8 cellular contexts compared by ENCODE assay signal in genomic region chr13:26929971-26930730, GRCh38.
DNase-seq lines count a peak whose midpoint lies in the region; ATAC-seq and TF ChIP-seq lines count a peak whose summit lies in the region.

No MANE protein-coding gene starts in this region.

- 7% methylated on average over 21 of the region's 21 CpGs for WGBS in prostate gland

- H3K4me1 ChIP-seq in prostate gland (replicated peaks) (no peaks in the 10 kb centered on the region), vagina (no peaks in the 10 kb centered on the region)

- intact Hi-C loops in left cardiac atrium (cut with DNase I) (loop anchor here (2.0 to 5.0 kb wide), 3 partner anchors 58 to 223 kb away; no protein-coding TSS in a partner anchor), prostate gland (cut with DNase I) (loop anchor here (5.0 to 10.0 kb wide), 3 partner anchors 223 to 1055 kb away; partner anchors contain the start of gene URAD), vagina (cut with DNase I) (no loop called here)

- H3F3A ChIP-seq in SU-DHL-6 (ENCODE audit: insufficient read depth), result no peaks in the 10 kb centered on the region

- DNase-seq in ACHN (peak; percentile 59), GM19238 (ENCODE audit: insufficient read length, low spot score) (peak; percentile 65), NCI-H1105 treated with DMSO at 0.1 percent for 48 hours (lab: John Stamatoyannopoulos, UW) (peak; percentile 44), left cardiac atrium (peak; percentile 68), prostate gland (ENCODE audit: low spot score) (peak; percentile 28), vagina (ENCODE audit: extremely low spot score in 2 of 2) (peak in 1 of 2 donors; percentile 43)
- DNase-seq in activated naive CD8-positive, alpha-beta T cell treated with anti-CD3 and anti-CD28 coated beads, Interleukin-2, amount 50 U/mL, for 16 hours (ENCODE audit: low read depth, low spot score), result peak; percentile 29

- TF ChIP-seq POLR2A in prostate gland (IDR thresholded peaks at IDR 0.05) (no peak), vagina (IDR thresholded peaks at IDR 0.05) (no peak)

- peak; percentile 93 for TF ChIP-seq CTCF in SU-DHL-6 (IDR thresholded peaks at IDR 0.05; ENCODE audit: insufficient read depth, low read length, poor library complexity, severe bottlenecking)
- peak; percentile 70 to 83 (median 78) for TF ChIP-seq CTCF in prostate gland (IDR thresholded peaks at IDR 0.05)
- TF ChIP-seq CTCF in vagina (IDR thresholded peaks at IDR 0.05), result peak; percentile 45 to 85 (median 67)

- no peak overlapping the region for H3K4me3 ChIP-seq in SU-DHL-6 (ENCODE audit: insufficient read depth, low read length, poor library complexity, severe bottlenecking)
- no peak overlapping the region for H3K4me3 ChIP-seq in prostate gland
- H3K4me3 ChIP-seq in vagina, result no peak overlapping the region

- no peaks in the 10 kb centered on the region for H3K36me3 ChIP-seq in SU-DHL-6 (ENCODE audit: low read length)
- H3K36me3 ChIP-seq in prostate gland, result no peaks in the 10 kb centered on the region
- H3K36me3 ChIP-seq in vagina, result no peaks in the 10 kb centered on the region

- in situ Hi-C loops in ACHN (cut with HindIII; ENCODE audit: low pct_ligation_motif_present, low pct_unique_long_range_greater_than_20kb, low sequenced_read_pairs), result no loop called here

- no peaks in the 10 kb centered on the region for H3K9me3 ChIP-seq in SU-DHL-6 (ENCODE audit: insufficient read depth, low read length)
- H3K9me3 ChIP-seq in prostate gland, result no peaks in the 10 kb centered on the region
- H3K9me3 ChIP-seq in vagina, result no peaks in the 10 kb centered on the region

- H3K4me2 ChIP-seq in SU-DHL-6 (ENCODE audit: low read depth, low read length, poor library complexity, severe bottlenecking), result no peak overlapping the region

- H3K27me3 ChIP-seq in SU-DHL-6 (ENCODE audit: low read length) (no peaks in the 10 kb centered on the region), prostate gland (replicated peaks; ENCODE audit: insufficient read depth) (no peaks in the 10 kb centered on the region), vagina (no peaks in the 10 kb centered on the region)

- no peaks in the 10 kb centered on the region for H3K9me2 ChIP-seq in SU-DHL-6 (replicated peaks; ENCODE audit: insufficient read depth, low read length)

- peak; percentile 78 to 82 for ATAC-seq in left cardiac atrium

- no peak overlapping the region for H2AFZ ChIP-seq in SU-DHL-6 (ENCODE audit: low read depth, low read length, severe bottlenecking)

- no peak overlapping the region for H3K27ac ChIP-seq in SU-DHL-6 (ENCODE audit: low read depth, low read length)
- H3K27ac ChIP-seq in prostate gland, result no peak overlapping the region
- no peak overlapping the region for H3K27ac ChIP-seq in vagina

- H4K20me1 ChIP-seq in SU-DHL-6 (ENCODE audit: low read depth, low read length), result no peaks in the 10 kb centered on the region

- no peak overlapping the region for H3K9ac ChIP-seq in SU-DHL-6 (ENCODE audit: low read length)

- no peaks in the 10 kb centered on the region for H3K79me2 ChIP-seq in SU-DHL-6 (ENCODE audit: insufficient read depth, low read length)
